Comparison of ENCODE assay signal across 2 cellular contexts in the genomic region with DNA sequence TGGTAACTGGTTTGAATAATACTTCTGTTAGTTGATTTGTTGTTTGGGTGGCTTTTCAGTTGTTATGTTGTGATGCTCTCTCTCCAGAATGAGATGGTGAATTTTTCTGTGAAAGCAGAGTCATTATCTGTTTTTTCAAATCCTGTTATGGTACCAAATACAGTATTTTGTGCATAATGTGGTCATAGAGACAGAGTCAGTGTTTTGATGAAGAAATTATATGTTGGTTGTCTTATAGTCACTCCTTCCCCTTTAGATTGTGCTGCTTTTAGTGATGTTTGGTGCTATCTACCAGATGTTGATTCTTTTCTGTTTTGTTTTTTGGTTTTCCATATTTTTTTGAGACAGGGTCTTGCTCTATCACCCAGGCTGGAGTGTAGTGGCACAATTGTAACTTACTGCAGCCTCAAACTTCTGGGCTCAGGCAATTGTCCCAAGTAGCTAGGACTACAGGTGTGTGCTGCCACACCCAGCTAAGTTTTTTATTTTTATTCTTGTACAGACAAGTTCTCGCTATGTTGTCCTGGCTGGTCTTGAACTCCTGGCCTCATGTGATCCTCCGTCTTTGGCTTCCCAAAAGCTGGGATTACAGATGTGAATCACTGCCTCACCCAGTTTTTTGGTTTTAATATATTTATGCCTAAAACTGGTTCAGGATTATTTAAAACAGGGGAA.
TF ChIP-seq lines count a peak whose summit lies in the region.

No MANE protein-coding gene starts in this region.

TF ChIP-seq in GM12891, 5 proteins besides CTCF, POLR2A, EP300 and RAD21:
- TF ChIP-seq SPI1 (IDR thresholded peaks at IDR 0.05; ENCODE audit: low read depth, low read length) (no peak), POU2F2 (IDR thresholded peaks at IDR 0.05; ENCODE audit: low read depth, low read length) (no peak), PAX5 (IDR thresholded peaks at IDR 0.05; ENCODE audit: insufficient read depth, low read length, severe bottlenecking) (no peak), POLR2AphosphoS5 (IDR thresholded peaks at IDR 0.05; ENCODE audit: low read depth, low read length) (no peak)

TF ChIP-seq in GM12878, 131 proteins besides CTCF, POLR2A, EP300 and RAD21:
- no peak for TF ChIP-seq ELK1 (IDR thresholded peaks at IDR 0.05; ENCODE audit: low read depth, low read length)
- TF ChIP-seq MYB (IDR thresholded peaks at IDR 0.05; ENCODE audit: borderline replicate concordance, low read depth, low read length), result no peak
- no peak for TF ChIP-seq SREBF2 (IDR thresholded peaks at IDR 0.05; ENCODE audit: low read length)
- no peak for TF ChIP-seq MYC (IDR thresholded peaks at IDR 0.05; ENCODE audit: insufficient read depth, insufficient read length, insufficient replicate concordance, low read length, severe bottlenecking)
- TF ChIP-seq TCF7 (IDR thresholded peaks at IDR 0.05; ENCODE audit: borderline replicate concordance), result no peak
- no peak for TF ChIP-seq POLR2AphosphoS2 (IDR thresholded peaks at IDR 0.05; ENCODE audit: low read depth, low read length)
- TF ChIP-seq CEBPZ (IDR thresholded peaks at IDR 0.05; ENCODE audit: low read depth, low read length), result no peak
- no peak for TF ChIP-seq KLF5 (IDR thresholded peaks at IDR 0.05; ENCODE audit: partially characterized antibody)
- no peak for TF ChIP-seq REST (IDR thresholded peaks at IDR 0.05; ENCODE audit: low read depth, low read length)
- TF ChIP-seq KAT2A (conservative IDR thresholded peaks at IDR 0.05; ENCODE audit: control insufficient read depth, low read depth, low read length), result no peak
- TF ChIP-seq EGR1 (IDR thresholded peaks at IDR 0.05; ENCODE audit: borderline replicate concordance in 1 of 2, low read depth in 2 of 2, low read length in 2 of 2), result no peak
- TF ChIP-seq IRF3 (IDR thresholded peaks at IDR 0.05), result no peak
- no peak for TF ChIP-seq SMAD5 (IDR thresholded peaks at IDR 0.05; ENCODE audit: low read depth)
- no peak for TF ChIP-seq E2F4 (IDR thresholded peaks at IDR 0.05; ENCODE audit: low read depth, low read length)
- no peak for TF ChIP-seq ZSCAN29 (IDR thresholded peaks at IDR 0.05)
- TF ChIP-seq NR2C2 (IDR thresholded peaks at IDR 0.05; ENCODE audit: borderline replicate concordance, control insufficient read depth, insufficient read length, low read depth), result no peak
- TF ChIP-seq HDAC6 (IDR thresholded peaks at IDR 0.05; ENCODE audit: unreplicated experiment), result no peak
- TF ChIP-seq BHLHE40 (IDR thresholded peaks at IDR 0.05; ENCODE audit: borderline replicate concordance in 1 of 2, low read depth in 2 of 2, low read length in 1 of 2), result no peak
